12 cellular contexts compared by ENCODE assay signal in genomic region chr13:93963266-93964131, GRCh38.
DNase-seq lines count a peak whose midpoint lies in the region; ATAC-seq, FAIRE-seq and TF ChIP-seq lines count a peak whose summit lies in the region.
"Had no signal": no experiment of that assay in that cellular context is flagged by ENCODE, and none has a peak within 500 bp of the region (broad histone marks: within the 10 kb centered on the region; RNA-seq: fewer than 3 reads in every experiment).

No MANE protein-coding gene starts in this region.

- H3K27ac ChIP-seq in CD4-positive, alpha-beta memory T cell (ENCODE audit: low read depth, low read length) = no peak overlapping the region
- H3K27ac ChIP-seq: body of pancreas had no signal

- CTCF ChIA-PET in CD4-positive, alpha-beta memory T cell (lab: Charles Lee; ENCODE audit: partially characterized antibody) = no interaction called here

- no peaks in the 10 kb centered on the region for H3K36me3 Mint-ChIP-seq in CD4-positive, alpha-beta memory T cell
- H3K36me3 Mint-ChIP-seq: naive B cell had no signal

- H3K4me1 Mint-ChIP-seq in CD4-positive, alpha-beta memory T cell = no peaks in the 10 kb centered on the region
- H3K4me1 Mint-ChIP-seq: naive B cell had no signal

- H3K36me3 ChIP-seq in CD4-positive, alpha-beta memory T cell (ENCODE audit: insufficient read depth, low read length) = no peaks in the 10 kb centered on the region

- peak; percentile 36; the same call in 2 of the 3 replicates for ATAC-seq in SK-N-SH treated with all-trans-retinoic acid at 6 μM for 48 hours
- ATAC-seq in GM18858 (IDR thresholded peaks at IDR 0.05; ENCODE audit: unreplicated experiment) = no peak
- ATAC-seq: body of pancreas had no signal

- no peaks in the 10 kb centered on the region for H3K27me3 ChIP-seq in CD4-positive, alpha-beta memory T cell (ENCODE audit: insufficient read depth, low read length)
- H3K27me3 ChIP-seq: body of pancreas had no signal

- DNase-seq in D721Med (ENCODE audit: insufficient read length, low spot score) (no peak), M059J (ENCODE audit: low read depth) (peak; percentile 4), kidney glomerular epithelial cell (lab: John Stamatoyannopoulos, UW) (peak; percentile 34), NOMO-1 (lab: John Stamatoyannopoulos, UW; ENCODE audit: unreplicated experiment in 2 of 2) (no peak)
- DNase-seq in stimulated activated CD8-positive, alpha-beta memory T cell treated with anti-CD3 and anti-CD28 coated beads, Interleukin-4, amount 100 ng/mL, for 48 hours = no peak
- no peak for DNase-seq in CD4-positive, alpha-beta memory T cell
- DNase-seq: activated CD8-positive, alpha-beta memory T cell treated with anti-CD3 and anti-CD28 coated beads for 24 hours; body of pancreas; naive B cell; stimulated activated CD4-positive, alpha-beta T cell treated with anti-CD3 and anti-CD28 coated beads, Interleukin-2, amount 100 ng/mL, for 48 hours had no signal

- FAIRE-seq in D721Med (lab: Jason Lieb, UNC) = peak; percentile 21

- H3K9me3 ChIP-seq in CD4-positive, alpha-beta memory T cell (ENCODE audit: control insufficient read depth in 1 of 2, low read length in 2 of 2) = no peaks in the 10 kb centered on the region
- H3K9me3 ChIP-seq: body of pancreas had no signal

- no peaks in the 10 kb centered on the region for H3K4me1 ChIP-seq in CD4-positive, alpha-beta memory T cell (ENCODE audit: insufficient read depth, low read length)
- H3K4me1 ChIP-seq: body of pancreas had no signal

- POLR2A ChIA-PET in CD4-positive, alpha-beta memory T cell (lab: Charles Lee; ENCODE audit: partially characterized antibody) = no interaction called here

- H3K4me3 Mint-ChIP-seq in CD4-positive, alpha-beta memory T cell = no peak overlapping the region
- H3K4me3 Mint-ChIP-seq: naive B cell had no signal

- intact Hi-C loops in CD4-positive, alpha-beta memory T cell (cut with micrococcal nuclease) = no loop called here

- H3K9me3 Mint-ChIP-seq in CD4-positive, alpha-beta memory T cell = peaks cover 0 to 3% (median 0%) of the 10 kb centered on the region in 8 donors

- no peak for TF ChIP-seq CTCF in D721Med (IDR thresholded peaks at IDR 0.05; ENCODE audit: insufficient read depth, missing control alignments)

- H3K4me3 ChIP-seq in CD4-positive, alpha-beta memory T cell (ENCODE audit: low read length in 2 of 2) = no peak overlapping the region
- H3K4me3 ChIP-seq: body of pancreas had no signal

- H3K27ac Mint-ChIP-seq in CD4-positive, alpha-beta memory T cell = no peak overlapping the region
- H3K27ac Mint-ChIP-seq: naive B cell had no signal

- peaks cover 0 to 7% of the 10 kb centered on the region in 2 donors for H3K27me3 Mint-ChIP-seq in CD4-positive, alpha-beta memory T cell

TF ChIP-seq in SK-N-SH treated with all-trans-retinoic acid at 6 μM for 48 hours, 23 proteins besides CTCF, POLR2A, EP300 and RAD21:
- TF ChIP-seq POU6F1 (CRISPR knock-in tag; IDR thresholded peaks at IDR 0.05; ENCODE audit: borderline replicate concordance, low read depth) (no peak), SNAI2 (CRISPR knock-in tag; IDR thresholded peaks at IDR 0.05) (no peak), ISL1 (CRISPR knock-in tag; IDR thresholded peaks at IDR 0.05) (peak; percentile 57; the same call in 1 of the 2 replicates)

Comparison
In these comparisons a context has a peak if more than half of its experiments do, and no peak if none do; other contexts are left out.
1. DNase-seq: peak in M059J (single experiment) and kidney glomerular epithelial cell (single experiment); none in D721Med (single experiment), NOMO-1 (0 of 2), stimulated activated CD8-positive, alpha-beta memory T cell treated with anti-CD3 and anti-CD28 coated beads, Interleukin-4, amount 100 ng/mL, for 48 hours (single experiment) and CD4-positive, alpha-beta memory T cell (0 of 5).